ENCODE assay signal across 21 cellular contexts in genomic region chr16:8756755-8757154, GRCh38.
"Had no signal": no experiment of that assay in that cellular context is flagged by ENCODE, and none has a peak within 500 bp of the region (broad histone marks: within the 10 kb centered on the region; RNA-seq: fewer than 3 reads in every experiment).

No MANE protein-coding gene starts in this region.

- H3K4me3 ChIP-seq: mucosa of descending colon, transverse colon had no signal

- H3K4me1 ChIP-seq: transverse colon had no signal

- DNase-seq: activated B cell treated with CpG ODN at 0.5 μM for 24 hours; activated CD4-positive, alpha-beta T cell treated with anti-CD3 and anti-CD28 coated beads, Interleukin-2, amount 50 U/mL, for 1 hour; activated CD8-positive, alpha-beta T cell treated with anti-CD3 and anti-CD28 coated beads for 36 hours; activated gamma-delta T cell treated with Interleukin-2 at 50 U/mL for 16 hours; activated naive CD4-positive, alpha-beta T cell treated with anti-CD3 and anti-CD28 coated beads, Interleukin-2, amount 50 U/mL, for 16 hours; activated T-cell treated with anti-CD3 and anti-CD28 coated beads, Interleukin-2, amount 50 U/mL, for 4 hours; effector CD8-positive, alpha-beta T cell; erythroblast; head of caudate nucleus; hippocampal formation; left cardiac atrium; left ventricle myocardium superior; mucosa of descending colon; right cardiac atrium; stimulated activated CD4-positive, alpha-beta T cell treated with anti-CD3 and anti-CD28 coated beads, Interleukin-2, amount 100 ng/mL, for 48 hours; stimulated activated naive CD4-positive, alpha-beta T cell treated with Interleukin-2 at 50 U/mL for 16 hours; transverse colon had no signal

- FAIRE-seq: colon, keratinocyte had no signal

- H3K36me3 ChIP-seq: transverse colon had no signal

- H3K27ac ChIP-seq: transverse colon had no signal

- ATAC-seq: activated CD8-positive, alpha-beta T cell treated with anti-CD3 and anti-CD28 coated beads for 36 hours; activated T-cell treated with anti-CD3 and anti-CD28 coated beads, Interleukin-2, amount 50 U/mL, for 4 hours; activated T-helper 17 cell treated with anti-CD3 and anti-CD28 coated beads, Interleukin-2, amount 50 U/mL, for 72 hours; left cardiac atrium; left ventricle myocardium superior; mucosa of descending colon; natural killer cell treated with Interleukin-12 subunit alpha and Interleukin-12 subunit beta and Interleukin-15 and Interleukin-18, amount 100 ng/mL, for 72 hours; right cardiac atrium had no signal

- H3K27me3 ChIP-seq: transverse colon had no signal

- H3K9me3 ChIP-seq: mucosa of descending colon, transverse colon had no signal
